1 cellular context compared by ENCODE assay signal in the genomic region with DNA sequence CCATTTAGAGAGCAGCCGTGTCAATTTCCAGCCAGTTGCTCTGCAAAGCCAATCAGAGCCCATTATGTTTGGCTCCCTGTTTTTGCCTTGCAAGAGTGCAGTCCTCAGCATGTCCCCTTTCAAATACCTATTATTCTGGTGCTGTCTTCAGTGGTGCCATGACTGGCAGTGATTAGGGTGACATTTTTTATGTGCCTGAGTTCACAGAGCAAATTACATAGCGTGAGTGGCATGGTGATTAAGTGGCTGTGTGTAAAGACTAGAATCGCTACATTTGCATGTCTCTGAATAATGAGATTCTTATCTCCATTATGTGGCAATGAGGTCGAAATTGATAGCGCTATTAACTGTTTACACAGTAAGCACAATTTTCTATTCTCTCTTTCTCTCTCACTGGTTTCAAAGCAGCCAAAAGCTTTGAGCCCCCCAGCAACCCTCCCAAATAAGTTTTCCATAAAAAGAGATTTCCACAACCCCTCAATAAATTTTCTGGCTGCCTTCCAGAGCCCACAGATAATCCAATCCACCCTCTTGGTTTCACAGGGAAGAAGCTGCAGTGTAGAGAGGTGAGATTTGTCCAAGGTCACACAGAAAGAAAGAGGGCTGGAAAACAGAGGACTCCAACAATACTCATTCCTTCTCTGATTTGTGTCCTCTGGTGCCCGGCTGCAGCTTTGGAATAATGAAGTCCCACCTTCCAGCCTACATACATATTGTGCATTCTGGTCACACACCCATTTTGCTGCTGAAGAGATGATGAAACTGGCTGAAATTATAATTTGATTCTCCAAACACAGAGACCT.
TF ChIP-seq lines count a peak whose summit lies in the region.

No MANE protein-coding gene starts in this region.

TF ChIP-seq in K562, 482 proteins besides CTCF, POLR2A, EP300 and RAD21 (continued from another document):
- TF ChIP-seq, protein P1, sequence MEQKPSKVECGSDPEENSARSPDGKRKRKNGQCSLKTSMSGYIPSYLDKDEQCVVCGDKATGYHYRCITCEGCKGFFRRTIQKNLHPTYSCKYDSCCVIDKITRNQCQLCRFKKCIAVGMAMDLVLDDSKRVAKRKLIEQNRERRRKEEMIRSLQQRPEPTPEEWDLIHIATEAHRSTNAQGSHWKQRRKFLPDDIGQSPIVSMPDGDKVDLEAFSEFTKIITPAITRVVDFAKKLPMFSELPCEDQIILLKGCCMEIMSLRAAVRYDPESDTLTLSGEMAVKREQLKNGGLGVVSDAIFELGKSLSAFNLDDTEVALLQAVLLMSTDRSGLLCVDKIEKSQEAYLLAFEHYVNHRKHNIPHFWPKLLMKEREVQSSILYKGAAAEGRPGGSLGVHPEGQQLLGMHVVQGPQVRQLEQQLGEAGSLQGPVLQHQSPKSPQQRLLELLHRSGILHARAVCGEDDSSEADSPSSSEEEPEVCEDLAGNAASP (IDR thresholded peaks at IDR 0.05), result no peak
- TF ChIP-seq HCFC1 (IDR thresholded peaks at IDR 0.05; ENCODE audit: low read depth, low read length) (no peak), KDM4B (IDR thresholded peaks at IDR 0.05; ENCODE audit: borderline replicate concordance in 2 of 2, low read depth in 1 of 2) (no peak), ZNF695 (CRISPR knock-in tag; IDR thresholded peaks at IDR 0.05) (no peak), PTRF (tag; IDR thresholded peaks at IDR 0.05) (peak; percentile 64; the same call in 1 of the 2 replicates), ZNF79 (CRISPR knock-in tag; IDR thresholded peaks at IDR 0.05; ENCODE audit: low read depth) (peak; percentile 62; the same call in 1 of the 2 replicates), ZNF699 (CRISPR knock-in tag; IDR thresholded peaks at IDR 0.05; ENCODE audit: insufficient replicate concordance) (no peak), NONO (IDR thresholded peaks at IDR 0.05; ENCODE audit: low read depth in 2 of 2, low read length in 1 of 2) (no peak), XRCC4 (IDR thresholded peaks at IDR 0.05; ENCODE audit: extremely low read depth, insufficient read depth, insufficient read length) (no peak), SMAD4 (CRISPR knock-in tag; conservative IDR thresholded peaks at IDR 0.05) (peak; percentile 73), BMI1 (IDR thresholded peaks at IDR 0.05; ENCODE audit: low read length) (no peak), EGR1 (conservative IDR thresholded peaks at IDR 0.05) (no peak), GABPB2 (CRISPR knock-in tag; conservative IDR thresholded peaks at IDR 0.05) (no peak), POLR3G (IDR thresholded peaks at IDR 0.05; ENCODE audit: extremely low read depth, insufficient read length, insufficient replicate concordance) (no peak), MECOM (CRISPR knock-in tag; IDR thresholded peaks at IDR 0.05) (0 out of 2 replicates have a peak, but pooled peaks have one; percentile 40), MAFG (tag; conservative IDR thresholded peaks at IDR 0.05) (no peak; the same call in 1 of the 2 replicates), BDP1 (IDR thresholded peaks at IDR 0.05; ENCODE audit: insufficient read depth, insufficient read length) (no peak), SRSF7 (optimal IDR thresholded peaks at IDR 0.05; ENCODE audit: low read depth, low read length) (no peak), ZZZ3 (IDR thresholded peaks at IDR 0.05) (no peak), TCF7L2 (IDR thresholded peaks at IDR 0.05; ENCODE audit: low read depth, low read length) (no peak), ZNF124 (CRISPR knock-in tag; IDR thresholded peaks at IDR 0.05) (no peak), DIDO1 (tag; IDR thresholded peaks at IDR 0.05; ENCODE audit: low read depth) (peak; percentile 33; the same call in 1 of the 2 replicates)
- TF ChIP-seq, protein P2, sequence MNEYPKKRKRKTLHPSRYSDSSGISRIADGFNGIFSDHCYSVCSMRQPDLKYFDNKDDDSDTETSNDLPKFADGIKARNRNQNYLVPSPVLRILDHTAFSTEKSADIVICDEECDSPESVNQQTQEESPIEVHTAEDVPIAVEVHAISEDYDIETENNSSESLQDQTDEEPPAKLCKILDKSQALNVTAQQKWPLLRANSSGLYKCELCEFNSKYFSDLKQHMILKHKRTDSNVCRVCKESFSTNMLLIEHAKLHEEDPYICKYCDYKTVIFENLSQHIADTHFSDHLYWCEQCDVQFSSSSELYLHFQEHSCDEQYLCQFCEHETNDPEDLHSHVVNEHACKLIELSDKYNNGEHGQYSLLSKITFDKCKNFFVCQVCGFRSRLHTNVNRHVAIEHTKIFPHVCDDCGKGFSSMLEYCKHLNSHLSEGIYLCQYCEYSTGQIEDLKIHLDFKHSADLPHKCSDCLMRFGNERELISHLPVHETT (CRISPR knock-in tag; conservative IDR thresholded peaks at IDR 0.05 in 1 of 2, IDR thresholded peaks at IDR 0.05 in 1 of 2), result 0 out of 4 replicates have a peak, but pooled peaks of 1 of the 2 experiments have one; percentile 19
- TF ChIP-seq, protein P3, sequence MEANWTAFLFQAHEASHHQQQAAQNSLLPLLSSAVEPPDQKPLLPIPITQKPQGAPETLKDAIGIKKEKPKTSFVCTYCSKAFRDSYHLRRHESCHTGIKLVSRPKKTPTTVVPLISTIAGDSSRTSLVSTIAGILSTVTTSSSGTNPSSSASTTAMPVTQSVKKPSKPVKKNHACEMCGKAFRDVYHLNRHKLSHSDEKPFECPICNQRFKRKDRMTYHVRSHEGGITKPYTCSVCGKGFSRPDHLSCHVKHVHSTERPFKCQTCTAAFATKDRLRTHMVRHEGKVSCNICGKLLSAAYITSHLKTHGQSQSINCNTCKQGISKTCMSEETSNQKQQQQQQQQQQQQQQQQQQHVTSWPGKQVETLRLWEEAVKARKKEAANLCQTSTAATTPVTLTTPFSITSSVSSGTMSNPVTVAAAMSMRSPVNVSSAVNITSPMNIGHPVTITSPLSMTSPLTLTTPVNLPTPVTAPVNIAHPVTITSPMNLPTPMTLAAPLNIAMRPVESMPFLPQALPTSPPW (CRISPR knock-in tag; IDR thresholded peaks at IDR 0.05), result 0 out of 2 replicates have a peak, but pooled peaks have one; percentile 27
- TF ChIP-seq, protein P4, sequence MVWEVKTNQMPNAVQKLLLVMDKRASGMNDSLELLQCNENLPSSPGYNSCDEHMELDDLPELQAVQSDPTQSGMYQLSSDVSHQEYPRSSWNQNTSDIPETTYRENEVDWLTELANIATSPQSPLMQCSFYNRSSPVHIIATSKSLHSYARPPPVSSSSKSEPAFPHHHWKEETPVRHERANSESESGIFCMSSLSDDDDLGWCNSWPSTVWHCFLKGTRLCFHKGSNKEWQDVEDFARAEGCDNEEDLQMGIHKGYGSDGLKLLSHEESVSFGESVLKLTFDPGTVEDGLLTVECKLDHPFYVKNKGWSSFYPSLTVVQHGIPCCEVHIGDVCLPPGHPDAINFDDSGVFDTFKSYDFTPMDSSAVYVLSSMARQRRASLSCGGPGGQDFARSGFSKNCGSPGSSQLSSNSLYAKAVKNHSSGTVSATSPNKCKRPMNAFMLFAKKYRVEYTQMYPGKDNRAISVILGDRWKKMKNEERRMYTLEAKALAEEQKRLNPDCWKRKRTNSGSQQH (CRISPR knock-in tag; IDR thresholded peaks at IDR 0.05), result no peak
- TF ChIP-seq, protein P5, sequence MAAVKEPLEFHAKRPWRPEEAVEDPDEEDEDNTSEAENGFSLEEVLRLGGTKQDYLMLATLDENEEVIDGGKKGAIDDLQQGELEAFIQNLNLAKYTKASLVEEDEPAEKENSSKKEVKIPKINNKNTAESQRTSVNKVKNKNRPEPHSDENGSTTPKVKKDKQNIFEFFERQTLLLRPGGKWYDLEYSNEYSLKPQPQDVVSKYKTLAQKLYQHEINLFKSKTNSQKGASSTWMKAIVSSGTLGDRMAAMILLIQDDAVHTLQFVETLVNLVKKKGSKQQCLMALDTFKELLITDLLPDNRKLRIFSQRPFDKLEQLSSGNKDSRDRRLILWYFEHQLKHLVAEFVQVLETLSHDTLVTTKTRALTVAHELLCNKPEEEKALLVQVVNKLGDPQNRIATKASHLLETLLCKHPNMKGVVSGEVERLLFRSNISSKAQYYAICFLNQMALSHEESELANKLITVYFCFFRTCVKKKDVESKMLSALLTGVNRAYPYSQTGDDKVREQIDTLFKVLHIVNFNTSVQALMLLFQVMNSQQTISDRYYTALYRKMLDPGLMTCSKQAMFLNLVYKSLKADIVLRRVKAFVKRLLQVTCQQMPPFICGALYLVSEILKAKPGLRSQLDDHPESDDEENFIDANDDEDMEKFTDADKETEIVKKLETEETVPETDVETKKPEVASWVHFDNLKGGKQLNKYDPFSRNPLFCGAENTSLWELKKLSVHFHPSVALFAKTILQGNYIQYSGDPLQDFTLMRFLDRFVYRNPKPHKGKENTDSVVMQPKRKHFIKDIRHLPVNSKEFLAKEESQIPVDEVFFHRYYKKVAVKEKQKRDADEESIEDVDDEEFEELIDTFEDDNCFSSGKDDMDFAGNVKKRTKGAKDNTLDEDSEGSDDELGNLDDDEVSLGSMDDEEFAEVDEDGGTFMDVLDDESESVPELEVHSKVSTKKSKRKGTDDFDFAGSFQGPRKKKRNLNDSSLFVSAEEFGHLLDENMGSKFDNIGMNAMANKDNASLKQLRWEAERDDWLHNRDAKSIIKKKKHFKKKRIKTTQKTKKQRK (IDR thresholded peaks at IDR 0.05; ENCODE audit: borderline replicate concordance, low read depth, low read length), result no peak
- TF ChIP-seq, protein P6, sequence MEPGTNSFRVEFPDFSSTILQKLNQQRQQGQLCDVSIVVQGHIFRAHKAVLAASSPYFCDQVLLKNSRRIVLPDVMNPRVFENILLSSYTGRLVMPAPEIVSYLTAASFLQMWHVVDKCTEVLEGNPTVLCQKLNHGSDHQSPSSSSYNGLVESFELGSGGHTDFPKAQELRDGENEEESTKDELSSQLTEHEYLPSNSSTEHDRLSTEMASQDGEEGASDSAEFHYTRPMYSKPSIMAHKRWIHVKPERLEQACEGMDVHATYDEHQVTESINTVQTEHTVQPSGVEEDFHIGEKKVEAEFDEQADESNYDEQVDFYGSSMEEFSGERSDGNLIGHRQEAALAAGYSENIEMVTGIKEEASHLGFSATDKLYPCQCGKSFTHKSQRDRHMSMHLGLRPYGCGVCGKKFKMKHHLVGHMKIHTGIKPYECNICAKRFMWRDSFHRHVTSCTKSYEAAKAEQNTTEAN (CRISPR knock-in tag; IDR thresholded peaks at IDR 0.05), result no peak
